In the genomic region with DNA sequence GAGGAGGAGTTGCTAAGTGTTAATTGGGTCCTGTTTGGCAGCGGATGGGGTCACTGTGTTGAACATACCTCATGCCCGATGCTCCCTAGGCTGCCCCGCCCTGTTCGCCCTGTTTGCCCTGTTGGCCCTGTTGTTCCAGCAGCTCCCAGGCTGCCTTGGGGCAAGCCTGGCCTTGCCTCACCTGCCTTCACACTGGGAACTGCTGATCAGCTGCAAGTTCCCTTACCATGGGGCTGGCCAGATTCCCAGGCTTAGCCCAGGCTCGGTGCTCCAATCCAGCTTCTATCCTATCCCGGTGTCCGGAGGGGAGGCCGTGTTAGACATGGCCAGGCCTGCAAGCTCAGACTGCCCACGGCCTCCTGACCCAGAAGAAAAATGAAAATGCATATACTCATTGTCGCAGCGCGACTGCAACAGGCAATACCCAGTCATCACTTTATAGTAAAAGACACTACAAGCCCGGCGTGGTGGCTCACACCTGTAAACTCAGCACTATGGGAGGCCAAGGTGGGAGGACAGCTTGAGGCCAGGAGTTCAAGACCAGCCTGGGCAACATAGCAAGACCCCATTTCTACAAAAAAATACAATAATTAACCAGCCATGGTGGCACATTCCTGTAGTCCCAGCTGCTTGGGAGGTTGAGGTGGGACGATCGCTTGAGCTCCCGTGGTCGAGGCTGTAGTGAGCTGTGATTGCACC, we compare ENCODE assay signal across 17 cellular contexts. TPM values are rescaled to one million over a fixed set of nuclear protein-coding genes. Genes with fewer than 3 reads are reported as not detected.
DNase-seq lines count a peak whose midpoint lies in the region; ATAC-seq and TF ChIP-seq lines count a peak whose summit lies in the region.
"Had no signal": no experiment of that assay in that cellular context is flagged by ENCODE, and none has a peak within 500 bp of the region (broad histone marks: within the 10 kb centered on the region; RNA-seq: fewer than 3 reads in every experiment).

No MANE protein-coding gene starts in this region.

- CTCF ChIA-PET in WTC11 (lab: Charles Lee), result interaction anchor here (1.0 to 1.5 kb wide), 4 partner anchors 13 to 285 kb away, joined by 3 to 6 read pairs (median 4); no protein-coding TSS in a partner anchor

- DNase-seq in HPDE6-E6E7 (ENCODE audit: extremely low spot score) (peak; percentile 74), WTC11 (ENCODE audit: low spot score) (no peak), left colon (peak; percentile 69 to 75), NCI-H1048 (lab: John Stamatoyannopoulos, UW) (no peak), tibial artery (no peak)
- DNase-seq: activated CD8-positive, alpha-beta T cell treated with anti-CD3 and anti-CD28 coated beads, Interleukin-2, amount 10 ng/mL, durations not matched to agents 7 days and 5 days; COR-L47; gastrocnemius medialis; H9; NCI-H1092; SK-N-SH; uterus had no signal

- POLR2A ChIA-PET in WTC11 (lab: Charles Lee), result interaction anchor here (0.5 to 0.6 kb wide), 3 partner anchors 17 to 1895 kb away, joined by 3 to 4 read pairs (median 3); partner anchors contain the start of gene SLCO3A1

- no peaks in the 10 kb centered on the region for H3K36me3 ChIP-seq in tibial artery
- H3K36me3 ChIP-seq: gastrocnemius medialis, uterus had no signal

- H3K27me3 Mint-ChIP-seq in WTC11 (ENCODE audit: low read depth), result peaks cover 5% of the 10 kb centered on the region; the same call in 1 of the 2 replicates

- H3K4me3 Mint-ChIP-seq in WTC11, result no peak overlapping the region
- H3K4me3 Mint-ChIP-seq: activated CD8-positive, alpha-beta T cell treated with anti-CD3 and anti-CD28 coated beads, Interleukin-2, amount 10 ng/mL, durations not matched to agents 7 days and 5 days; H9; IgD-negative memory B cell; stimulated activated effector memory CD8-positive, alpha-beta T cell treated with anti-CD3 and anti-CD28 coated beads, Interleukin-12 subunit alpha, Interleukin-12 subunit beta, amount 100 ng/mL, for 72 hours had no signal

- peaks cover 0 to 2% of the 10 kb centered on the region in 2 donors for H3K27me3 ChIP-seq in tibial artery
- H3K27me3 ChIP-seq: gastrocnemius medialis, uterus had no signal

- H3K4me3 ChIP-seq in skin epidermis (no peak overlapping the region), tibial artery (no peak overlapping the region)
- H3K4me3 ChIP-seq: gastrocnemius medialis, uterus had no signal

- H3K36me3 Mint-ChIP-seq in WTC11, result peaks cover 4% of the 10 kb centered on the region
- H3K36me3 Mint-ChIP-seq: stimulated activated effector memory CD8-positive, alpha-beta T cell treated with anti-CD3 and anti-CD28 coated beads, Interleukin-12 subunit alpha, Interleukin-12 subunit beta, amount 100 ng/mL, for 72 hours had no signal

- H3K9me3 Mint-ChIP-seq in WTC11, result peaks cover 12% of the 10 kb centered on the region
- H3K9me3 Mint-ChIP-seq: stimulated activated effector memory CD8-positive, alpha-beta T cell treated with anti-CD3 and anti-CD28 coated beads, Interleukin-12 subunit alpha, Interleukin-12 subunit beta, amount 100 ng/mL, for 72 hours had no signal

- intact Hi-C loops in left colon (cut with DNase I, micrococcal nuclease) (no loop called here), tibial artery (cut with DNase I; ENCODE audit: low total_unique reads) (no loop called here)

- ATAC-seq in WTC11 (peak; percentile 32; the same call in 1 of the 2 replicates), left colon (peak; percentile 89), HG03520 (IDR thresholded peaks at IDR 0.05; ENCODE audit: unreplicated experiment) (no peak), HG03280 (IDR thresholded peaks at IDR 0.05; ENCODE audit: unreplicated experiment) (no peak)
- ATAC-seq: activated CD8-positive, alpha-beta T cell treated with anti-CD3 and anti-CD28 coated beads, Interleukin-2, amount 10 ng/mL, durations not matched to agents 7 days and 5 days; gastrocnemius medialis; stimulated activated effector memory CD8-positive, alpha-beta T cell treated with anti-CD3 and anti-CD28 coated beads, Interleukin-12 subunit alpha, Interleukin-12 subunit beta, amount 100 ng/mL, for 72 hours had no signal

- peaks cover 0 to 5% (median 0%) of the 10 kb centered on the region in 4 donors for H3K4me1 ChIP-seq in tibial artery
- H3K4me1 ChIP-seq: gastrocnemius medialis, uterus had no signal

- peaks cover 4% of the 10 kb centered on the region; the same call in 1 of the 2 replicates for H3K4me1 Mint-ChIP-seq in WTC11
- H3K4me1 Mint-ChIP-seq: H9; IgD-negative memory B cell; stimulated activated effector memory CD8-positive, alpha-beta T cell treated with anti-CD3 and anti-CD28 coated beads, Interleukin-12 subunit alpha, Interleukin-12 subunit beta, amount 100 ng/mL, for 72 hours had no signal

- H3K27ac ChIP-seq in skin epidermis (peak overlapping the region in 13 of 21 experiments; percentile 10 to 69 (median 49)), tibial artery (no peak overlapping the region)
- H3K27ac ChIP-seq: gastrocnemius medialis, uterus had no signal

- TF ChIP-seq CTCF in WTC11 (IDR thresholded peaks at IDR 0.05) (no peak), tibial artery (IDR thresholded peaks at IDR 0.05) (no peak)

- H3K9me3 ChIP-seq in tibial artery, result no peaks in the 10 kb centered on the region
- H3K9me3 ChIP-seq: gastrocnemius medialis, SK-N-SH, uterus had no signal

- peak overlapping the region; percentile 49; the same call in 1 of the 2 replicates for H3K27ac Mint-ChIP-seq in WTC11
- H3K27ac Mint-ChIP-seq: activated CD8-positive, alpha-beta T cell treated with anti-CD3 and anti-CD28 coated beads, Interleukin-2, amount 10 ng/mL, durations not matched to agents 7 days and 5 days; H9; IgD-negative memory B cell; stimulated activated effector memory CD8-positive, alpha-beta T cell treated with anti-CD3 and anti-CD28 coated beads, Interleukin-12 subunit alpha, Interleukin-12 subunit beta, amount 100 ng/mL, for 72 hours had no signal

TF ChIP-seq in WTC11, 78 proteins besides CTCF, POLR2A, EP300 and RAD21:
- TF ChIP-seq ZNF121 (CRISPR knock-in tag; IDR thresholded peaks at IDR 0.05), result peak; percentile 86; the same call in 1 of the 2 replicates
- TF ChIP-seq CDX4 (CRISPR knock-in tag; IDR thresholded peaks at IDR 0.05; ENCODE audit: borderline replicate concordance), result no peak

RNA-seq across cellular contexts. Expression of gene ZNF710, which starts 42.9 kb away (rescaled TPM):
- 22.3 to 25.9 TPM (median 24.0 TPM) in 3 replicates for total RNA-seq in WTC11 (2021)
- total RNA-seq in left colon, result 10 to 100 TPM; 33.8 to 52.9 TPM

RNA-seq across cellular contexts. Expression of gene ARPIN, which starts 45.5 kb away (rescaled TPM):
- total RNA-seq in WTC11 (2021), result 3.5 to 4.8 TPM (median 4.7 TPM) in 3 replicates
- total RNA-seq in left colon, result 10 to 100 TPM; 40.0 to 40.4 TPM
- total RNA-seq: activated CD8-positive, alpha-beta T cell treated with anti-CD3 and anti-CD28 coated beads, Interleukin-2, amount 10 ng/mL, durations not matched to agents 7 days and 5 days had no signal

Comparison
In these comparisons a context has a peak if more than half of its experiments do, and no peak if none do; other contexts are left out.
1. DNase-seq: peak in HPDE6-E6E7 (single experiment) and left colon (2 of 2); none in WTC11 (single experiment), NCI-H1048 (single experiment) and tibial artery (0 of 2).
2. ATAC-seq: peak in WTC11 (single experiment) and left colon (single experiment); none in HG03520 (single experiment) and HG03280 (single experiment).
3. H3K27ac ChIP-seq: peak in skin epidermis (13 of 21); none in tibial artery (0 of 2).